In genomic region chr1:240149488-240150094, GRCh38 we compare ENCODE assay signal across 9 cellular contexts. TPM values are rescaled to one million over a fixed set of nuclear protein-coding genes. Genes with fewer than 3 reads are reported as not detected.
DNase-seq lines count a peak whose midpoint lies in the region; ATAC-seq and TF ChIP-seq lines count a peak whose summit lies in the region.
"Had no signal": no experiment of that assay in that cellular context is flagged by ENCODE, and none has a peak within 500 bp of the region (broad histone marks: within the 10 kb centered on the region; RNA-seq: fewer than 3 reads in every experiment).

No MANE protein-coding gene starts in this region.

- CTCF ChIA-PET in CD8-positive, alpha-beta T cell (lab: Charles Lee), result interaction anchor here (0.9 to 1.6 kb wide), 3 partner anchors 8 to 21 kb away, joined by 4 to 6 read pairs (median 5); no protein-coding TSS in a partner anchor

- no peaks in the 10 kb centered on the region for H3K9me3 Mint-ChIP-seq in CD8-positive, alpha-beta T cell

- no peaks in the 10 kb centered on the region for H3K9me3 ChIP-seq in CD8-positive, alpha-beta T cell (ENCODE audit: low read length)

- ATAC-seq in CD8-positive, alpha-beta T cell, result no peak
- ATAC-seq in GM19463 (IDR thresholded peaks at IDR 0.05; ENCODE audit: unreplicated experiment), result no peak

- no peaks in the 10 kb centered on the region for H3K4me1 Mint-ChIP-seq in CD8-positive, alpha-beta T cell (ENCODE audit: low read depth)
- H3K4me1 Mint-ChIP-seq: naive B cell had no signal

- DNase-seq in CD8-positive, alpha-beta T cell, result no peak
- DNase-seq in GM20000 (ENCODE audit: low spot score), result peak; percentile 11
- DNase-seq in NCI-H1417 treated with DMSO at 0.1 percent for 48 hours (lab: John Stamatoyannopoulos, UW), result peak; percentile 20
- peak; percentile 15 for DNase-seq in amniotic stem cell (lab: John Stamatoyannopoulos, UW)
- DNase-seq in left kidney (ENCODE audit: low read depth, low spot score), result peak; percentile 59
- DNase-seq in activated CD4-positive, alpha-beta T cell treated with anti-CD3 and anti-CD28 coated beads for 1 hour, result no peak
- DNase-seq in stimulated activated CD4-positive, alpha-beta T cell treated with anti-CD3 and anti-CD28 coated beads, Interleukin-2, amount 100 ng/mL, for 48 hours, result no peak
- DNase-seq: naive B cell had no signal

- no peak overlapping the region for H3K27ac Mint-ChIP-seq in CD8-positive, alpha-beta T cell
- H3K27ac Mint-ChIP-seq: naive B cell had no signal

- H3K36me3 Mint-ChIP-seq in CD8-positive, alpha-beta T cell, result no peaks in the 10 kb centered on the region
- H3K36me3 Mint-ChIP-seq: naive B cell had no signal

- no peak overlapping the region for H3K27ac ChIP-seq in CD8-positive, alpha-beta T cell (ENCODE audit: low read depth, low read length)

- peak; percentile 52 for TF ChIP-seq CTCF in CD8-positive, alpha-beta T cell (IDR thresholded peaks at IDR 0.05)
- TF ChIP-seq CTCF in GM20000 (IDR thresholded peaks at IDR 0.05; ENCODE audit: extremely low read depth, missing control alignments), result peak; percentile 37

- no peaks in the 10 kb centered on the region for H3K4me1 ChIP-seq in CD8-positive, alpha-beta T cell (ENCODE audit: insufficient read depth, low read length)

- POLR2A ChIA-PET in CD8-positive, alpha-beta T cell (lab: Charles Lee), result no interaction called here

- H3K4me3 ChIP-seq in CD8-positive, alpha-beta T cell (ENCODE audit: low read depth, low read length), result no peak overlapping the region

- peaks cover 4% of the 10 kb centered on the region for H3K27me3 Mint-ChIP-seq in CD8-positive, alpha-beta T cell (ENCODE audit: low read depth)

- intact Hi-C loops in CD8-positive, alpha-beta T cell (cut with DNase I, micrococcal nuclease), result no loop called here

- no peaks in the 10 kb centered on the region for H3K36me3 ChIP-seq in CD8-positive, alpha-beta T cell (ENCODE audit: insufficient read depth, low read length)

- H3K27me3 ChIP-seq in CD8-positive, alpha-beta T cell (ENCODE audit: insufficient read depth, low read length), result no peaks in the 10 kb centered on the region

- no peak overlapping the region for H3K4me3 Mint-ChIP-seq in CD8-positive, alpha-beta T cell
- H3K4me3 Mint-ChIP-seq: naive B cell had no signal

RNA-seq across cellular contexts. Expression of gene FMN2, which starts 57.9 kb away (rescaled TPM):
- not detected for total RNA-seq in CD8-positive, alpha-beta T cell

Comparison
In these comparisons a context has a peak if more than half of its experiments do, and no peak if none do; other contexts are left out.
1. DNase-seq: peak in GM20000 (single experiment), NCI-H1417 treated with DMSO at 0.1 percent for 48 hours (single experiment), amniotic stem cell (single experiment) and left kidney (single experiment); none in CD8-positive, alpha-beta T cell (0 of 7), activated CD4-positive, alpha-beta T cell treated with anti-CD3 and anti-CD28 coated beads for 1 hour (single experiment) and stimulated activated CD4-positive, alpha-beta T cell treated with anti-CD3 and anti-CD28 coated beads, Interleukin-2, amount 100 ng/mL, for 48 hours (0 of 2).